33 cellular contexts compared by ENCODE assay signal in the genomic region with DNA sequence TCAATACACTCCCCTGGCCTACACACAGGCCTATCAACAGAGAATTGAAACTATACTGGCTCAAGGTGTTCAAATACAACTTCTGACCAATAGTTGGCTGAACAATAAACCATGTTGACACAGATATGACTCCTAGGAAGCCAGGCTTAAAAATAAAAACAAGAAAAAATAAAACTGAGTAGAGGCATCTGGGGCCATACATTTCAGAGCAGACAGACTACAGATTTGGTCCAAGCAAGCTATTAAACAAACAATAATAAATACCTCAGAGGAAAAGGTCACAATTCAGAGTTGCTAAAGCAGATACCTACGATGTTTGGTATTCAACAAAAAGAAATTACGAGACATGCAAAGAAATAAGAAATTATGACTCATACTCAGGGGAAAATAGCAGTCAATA.
"Had no signal": no experiment of that assay in that cellular context is flagged by ENCODE, and none has a peak within 500 bp of the region (broad histone marks: within the 10 kb centered on the region; RNA-seq: fewer than 3 reads in every experiment).

No MANE protein-coding gene starts in this region.

- H3K4me1 Mint-ChIP-seq: activated CD4-positive, alpha-beta T cell treated with anti-CD3 and anti-CD28 coated beads, Interleukin-2, amount 10 ng/mL, durations not matched to agents 24 days and 14 days; activated naive CD8-positive, alpha-beta T cell treated with anti-CD3 and anti-CD28 coated beads, Interleukin-2, amount 50 U/mL, for 24 hours; immature natural killer cell; mesothelial cell of epicardium; naive B cell; stimulated activated memory B cell treated with anti-CD40 and anti-IgM and Interleukin-4, amounts not matched to agents 10 μg/mL and 1 μg/mL and 100 μg/mL, for 72 hours; stimulated activated naive CD8-positive, alpha-beta T cell treated with anti-CD3 and anti-CD28 coated beads, Interleukin-15, amount 100 ng/mL, for 72 hours had no signal

- FAIRE-seq: endothelial cell of umbilical vein, small intestine had no signal

- H3K36me3 ChIP-seq: breast epithelium, neutrophil, ovary, right lobe of liver, vagina had no signal

- H3K4me3 ChIP-seq: breast epithelium, ovary, right lobe of liver, vagina had no signal

- H3K27me3 Mint-ChIP-seq: activated CD4-positive, alpha-beta memory T cell treated with anti-CD3 and anti-CD28 coated beads for 36 hours; activated naive CD8-positive, alpha-beta T cell treated with anti-CD3 and anti-CD28 coated beads, Interleukin-2, amount 50 U/mL, for 24 hours; naive B cell; stimulated activated naive CD8-positive, alpha-beta T cell treated with anti-CD3 and anti-CD28 coated beads, Interleukin-15, amount 100 ng/mL, for 72 hours had no signal

- H3K9me3 ChIP-seq: neutrophil, ovary, right lobe of liver, vagina had no signal

- H3K4me1 ChIP-seq: breast epithelium, right lobe of liver, vagina had no signal

- H3K27me3 ChIP-seq: breast epithelium, neutrophil, ovary, right lobe of liver, vagina had no signal

- H3K4me3 Mint-ChIP-seq: activated CD4-positive, alpha-beta memory T cell treated with anti-CD3 and anti-CD28 coated beads for 36 hours; activated CD4-positive, alpha-beta T cell treated with anti-CD3 and anti-CD28 coated beads, Interleukin-2, amount 10 ng/mL, durations not matched to agents 24 days and 14 days; activated naive CD8-positive, alpha-beta T cell treated with anti-CD3 and anti-CD28 coated beads, Interleukin-2, amount 50 U/mL, for 24 hours; activated T-helper 1 cell treated with anti-CD3 and anti-CD28 coated beads, Interleukin-12 subunit alpha, Interleukin-12 subunit beta, Interleukin-2, Interleukin-4 antibody, amounts not matched to agents 30 ng/mL and 10 ng/mL and 1 ng/mL, durations not matched to agents 14 hours and 24 hours and 36 hours; immature natural killer cell; mesothelial cell of epicardium; naive B cell; nephron progenitor cell; stimulated activated memory B cell treated with anti-CD40 and anti-IgM and Interleukin-4, amounts not matched to agents 10 μg/mL and 1 μg/mL and 100 μg/mL, for 72 hours; stimulated activated naive CD8-positive, alpha-beta T cell treated with anti-CD3 and anti-CD28 coated beads, Interleukin-15, amount 100 ng/mL, for 72 hours; type B pancreatic cell had no signal

- H3K36me3 Mint-ChIP-seq: stimulated activated memory B cell treated with anti-CD40 and anti-IgM and Interleukin-4, amounts not matched to agents 10 μg/mL and 1 μg/mL and 100 μg/mL, for 72 hours; type B pancreatic cell had no signal

- H3K27ac ChIP-seq: breast epithelium, neutrophil, ovary, right lobe of liver, vagina had no signal

- DNase-seq: activated CD4-positive, alpha-beta memory T cell treated with anti-CD3 and anti-CD28 coated beads for 36 hours; activated CD4-positive, alpha-beta T cell treated with anti-CD3 and anti-CD28 coated beads, Interleukin-2, amount 10 ng/mL, durations not matched to agents 24 days and 14 days; activated CD4-positive, CD25-positive, alpha-beta regulatory T cell treated with anti-CD3 and anti-CD28 coated beads, Interleukin-2, amount 50 U/mL, for 72 hours; activated CD8-positive, alpha-beta memory T cell treated with anti-CD3 and anti-CD28 coated beads, Interleukin-2, amount 50 U/mL, for 4 hours; activated gamma-delta T cell; activated naive CD4-positive, alpha-beta T cell treated with anti-CD3 and anti-CD28 coated beads, Interleukin-2, amount 50 U/mL, for 16 hours; activated naive CD8-positive, alpha-beta T cell treated with anti-CD3 and anti-CD28 coated beads, Interleukin-2, amount 50 U/mL, for 24 hours; activated T-cell treated with anti-CD3 and anti-CD28 coated beads, Interleukin-2, amount 50 U/mL, for 1 hour; amygdala; central memory CD4-positive, alpha-beta T cell; head of caudate nucleus; hypothalamus; immature natural killer cell; naive B cell; nephron progenitor cell; ovary; right lobe of liver; small intestine; stimulated activated CD4-positive, alpha-beta T cell treated with anti-CD3 and anti-CD28 coated beads, Interleukin-1b, Interleukin-23, amount 100 ng/mL, for 48 hours; stimulated activated CD4-positive, alpha-beta T cell treated with anti-CD3 and anti-CD28 coated beads, Interleukin-4, amount 100 ng/mL, for 4 hours; stimulated activated CD8-positive, alpha-beta memory T cell treated with anti-CD3 and anti-CD28 coated beads, Interleukin-4, amount 100 ng/mL, for 48 hours; stimulated activated naive CD8-positive, alpha-beta T cell treated with anti-CD3 and anti-CD28 coated beads, Interleukin-15, amount 100 ng/mL, for 72 hours; substantia nigra; T-helper 9 cell had no signal

- ATAC-seq: activated naive CD8-positive, alpha-beta T cell treated with anti-CD3 and anti-CD28 coated beads, Interleukin-2, amount 50 U/mL, for 24 hours; right lobe of liver; stimulated activated memory B cell treated with anti-CD40 and anti-IgM and Interleukin-4, amounts not matched to agents 10 μg/mL and 1 μg/mL and 100 μg/mL, for 72 hours; stimulated activated naive CD8-positive, alpha-beta T cell treated with anti-CD3 and anti-CD28 coated beads, Interleukin-15, amount 100 ng/mL, for 72 hours had no signal

- H3K27ac Mint-ChIP-seq: activated CD4-positive, alpha-beta memory T cell treated with anti-CD3 and anti-CD28 coated beads for 36 hours; activated CD4-positive, alpha-beta T cell treated with anti-CD3 and anti-CD28 coated beads, Interleukin-2, amount 10 ng/mL, durations not matched to agents 24 days and 14 days; activated naive CD8-positive, alpha-beta T cell treated with anti-CD3 and anti-CD28 coated beads, Interleukin-2, amount 50 U/mL, for 24 hours; activated T-helper 1 cell treated with anti-CD3 and anti-CD28 coated beads, Interleukin-12 subunit alpha, Interleukin-12 subunit beta, Interleukin-2, Interleukin-4 antibody, amounts not matched to agents 30 ng/mL and 10 ng/mL and 1 ng/mL, durations not matched to agents 14 hours and 24 hours and 36 hours; immature natural killer cell; mesothelial cell of epicardium; naive B cell; nephron progenitor cell; progenitor cell of endocrine pancreas; stimulated activated memory B cell treated with anti-CD40 and anti-IgM and Interleukin-4, amounts not matched to agents 10 μg/mL and 1 μg/mL and 100 μg/mL, for 72 hours; type B pancreatic cell had no signal
